ENCODE assay signal across 8 cellular contexts in genomic region chr9:137189297-137190295, GRCh38. TPM values are rescaled to one million over a fixed set of nuclear protein-coding genes. Genes with fewer than 3 reads are reported as not detected.
DNase-seq lines count a peak whose midpoint lies in the region; ATAC-seq and TF ChIP-seq lines count a peak whose summit lies in the region.

No MANE protein-coding gene starts in this region.

- H3K4me1 ChIP-seq in ascending aorta (peaks cover 23 to 38% of the 10 kb centered on the region in 2 donors), transverse colon (peaks cover 36 to 52% (median 45%) of the 10 kb centered on the region in 4 donors)

- H3K27me3 ChIP-seq in ascending aorta = no peaks in the 10 kb centered on the region
- H3K27me3 ChIP-seq in transverse colon = no peaks in the 10 kb centered on the region

- H3K9me3 ChIP-seq in ascending aorta (no peaks in the 10 kb centered on the region), transverse colon (no peaks in the 10 kb centered on the region)

- WGBS in lower leg skin, 2 donors = 0 to 34% methylated on average over 7 to 18 of the region's 23 CpGs
- 18% methylated on average over 21 of the region's 23 CpGs; no CpG with 5 or more reads in 1 of the 2 donors for WGBS in transverse colon (ENCODE audit: low coverage in 1 of 2), 2 donors

- H3K27me3 Mint-ChIP-seq in activated T-cell treated with anti-CD3 and anti-CD28 coated beads, Interleukin-2, amount 50 U/mL, for 72 hours (ENCODE audit: low read depth) = no peaks in the 10 kb centered on the region

- H3K4me3 Mint-ChIP-seq in activated T-cell treated with anti-CD3 and anti-CD28 coated beads, Interleukin-2, amount 50 U/mL, for 72 hours = peak overlapping the region; percentile 93 to 94

- in situ Hi-C loops in transverse colon (cut with MboI; ENCODE audit: low pct_ligation_motif_present in 1 of 4, low pct_unique_long_range_greater_than_20kb in 1 of 4, low sequenced_read_pairs in 3 of 4) = no loop called here

- H3K9me3 Mint-ChIP-seq in activated T-cell treated with anti-CD3 and anti-CD28 coated beads, Interleukin-2, amount 50 U/mL, for 72 hours = no peaks in the 10 kb centered on the region

- H3K4me3 ChIP-seq in ascending aorta (peak overlapping the region; percentile 85 to 91), lower leg skin (ENCODE audit: low read depth, poor library complexity, severe bottlenecking) (peak overlapping the region; percentile 71), transverse colon (peak overlapping the region; percentile 31 to 98 (median 78))

- H3K27ac ChIP-seq in ascending aorta (peak overlapping the region; percentile 86 to 89), transverse colon (peak overlapping the region; percentile 94 to 99 (median 97))

- H3K36me3 ChIP-seq in ascending aorta (peaks cover 22 to 38% of the 10 kb centered on the region in 2 donors), transverse colon (no peaks in the 10 kb centered on the region)

- no peak for TF ChIP-seq POLR2A in lower leg skin (IDR thresholded peaks at IDR 0.05)
- TF ChIP-seq POLR2A in transverse colon (IDR thresholded peaks at IDR 0.05) = no peak

- no peak for DNase-seq in activated T-cell treated with anti-CD3 and anti-CD28 coated beads, Interleukin-2, amount 50 U/mL, for 72 hours
- DNase-seq in activated T-cell treated with anti-CD3 and anti-CD28 coated beads for 4 hours = no peak
- DNase-seq in ascending aorta (ENCODE audit: low spot score in 2 of 2) = no peak
- DNase-seq in lower leg skin (ENCODE audit: low spot score in 2 of 2) = no peak
- DNase-seq in transverse colon = no peak
- no peak for DNase-seq in SIG-M5 treated with dmso at 0.1 percent for 504 hours (lab: John Stamatoyannopoulos, UW; ENCODE audit: unreplicated experiment)
- DNase-seq in NCI-H146 treated with DMSO at 0.1 percent for 48 hours (lab: John Stamatoyannopoulos, UW; ENCODE audit: unreplicated experiment) = no peak

- TF ChIP-seq CTCF in ascending aorta (IDR thresholded peaks at IDR 0.05) (no peak), lower leg skin (IDR thresholded peaks at IDR 0.05) (no peak), transverse colon (IDR thresholded peaks at IDR 0.05) (no peak)

- peak overlapping the region; percentile 82 for H3K27ac Mint-ChIP-seq in activated T-cell treated with anti-CD3 and anti-CD28 coated beads, Interleukin-2, amount 50 U/mL, for 72 hours

- H3K36me3 Mint-ChIP-seq in activated T-cell treated with anti-CD3 and anti-CD28 coated beads, Interleukin-2, amount 50 U/mL, for 72 hours (ENCODE audit: insufficient read depth in 2 of 2) = peaks cover 0 to 3% of the 10 kb centered on the region in 2 donors

- H3K4me1 Mint-ChIP-seq in activated T-cell treated with anti-CD3 and anti-CD28 coated beads, Interleukin-2, amount 50 U/mL, for 72 hours (ENCODE audit: low read depth) = peaks cover 42% of the 10 kb centered on the region

- ATAC-seq in activated T-cell treated with anti-CD3 and anti-CD28 coated beads, Interleukin-2, amount 50 U/mL, for 72 hours (replicated peaks in 1 of 2) = no peak
- ATAC-seq in HG02610 (IDR thresholded peaks at IDR 0.05; ENCODE audit: unreplicated experiment) = no peak

- intact Hi-C loops in ascending aorta (cut with DNase I) = no loop called here
- intact Hi-C loops in lower leg skin (cut with DNase I; ENCODE audit: low total_unique reads) = loop anchor here (5.0 kb wide), 1 partner anchor 82 kb away; no protein-coding TSS in a partner anchor
- intact Hi-C loops in transverse colon (cut with DNase I; ENCODE audit: low total_unique reads) = no loop called here

- TF ChIP-seq EP300 in transverse colon (IDR thresholded peaks at IDR 0.05; ENCODE audit: low read depth) = no peak

RNA-seq across cellular contexts. Expression of gene SSNA1, which starts 1.1 kb away (rescaled TPM):
- 10 to 100 TPM; 64.1 to 84.5 TPM for total RNA-seq in activated T-cell treated with anti-CD3 and anti-CD28 coated beads, Interleukin-2, amount 50 U/mL, for 72 hours
- total RNA-seq in ascending aorta = 123 TPM
- total RNA-seq in lower leg skin = 100 to 1,000 TPM in 2 of 4 donors, 10 to 100 TPM in 2; 79.2 to 112 (median 93.1) TPM
- total RNA-seq in transverse colon = 100 to 1,000 TPM in 2 of 4 donors, 10 to 100 TPM in 2; 93.5 to 104 (median 99.8) TPM

RNA-seq across cellular contexts. Expression of gene ANAPC2, which starts 1.2 kb away (rescaled TPM):
- 10 to 100 TPM; 56.9 to 63.5 TPM for total RNA-seq in activated T-cell treated with anti-CD3 and anti-CD28 coated beads, Interleukin-2, amount 50 U/mL, for 72 hours
- 24.1 TPM for total RNA-seq in ascending aorta
- 10 to 100 TPM; 26.2 to 69.3 (median 30.5) TPM for total RNA-seq in lower leg skin
- 100 to 1,000 TPM in 2 of 4 donors, 10 to 100 TPM in 2; 37.0 to 176 (median 70.3) TPM for total RNA-seq in transverse colon

RNA-seq across cellular contexts. Expression of gene TPRN, which starts 10.9 kb away (rescaled TPM):
- 10 to 100 TPM; 13.3 to 19.9 TPM for total RNA-seq in activated T-cell treated with anti-CD3 and anti-CD28 coated beads, Interleukin-2, amount 50 U/mL, for 72 hours
- total RNA-seq in ascending aorta (2.8 TPM), lower leg skin (10 to 100 TPM; 27.6 to 34.2 (median 29.1) TPM), transverse colon (100 to 1,000 TPM in 2 of 4 donors, 10 to 100 TPM in 2; 76.2 to 228 (median 117) TPM)

RNA-seq across cellular contexts. Expression of gene TMEM203, which starts 15.9 kb away (rescaled TPM):
- 10 to 100 TPM; 27.4 to 33.3 TPM for total RNA-seq in activated T-cell treated with anti-CD3 and anti-CD28 coated beads, Interleukin-2, amount 50 U/mL, for 72 hours
- total RNA-seq in ascending aorta (24.3 TPM), lower leg skin (10 to 100 TPM; 45.7 to 60.7 (median 49.4) TPM), transverse colon (10 to 100 TPM; 18.9 to 42.1 (median 28.7) TPM)

RNA-seq across cellular contexts. Expression of gene NDOR1, which starts 15.9 kb away (rescaled TPM):
- 10 to 100 TPM; 43.3 to 50.9 TPM for total RNA-seq in activated T-cell treated with anti-CD3 and anti-CD28 coated beads, Interleukin-2, amount 50 U/mL, for 72 hours
- total RNA-seq in ascending aorta (27.0 TPM), lower leg skin (10 to 100 TPM in 3 of 4 donors, 1 to 10 TPM in 1; 8.1 to 18.6 (median 11.6) TPM), transverse colon (10 to 100 TPM; 14.3 to 47.5 (median 22.0) TPM)
